16 cellular contexts compared by ENCODE assay signal in the genomic region with DNA sequence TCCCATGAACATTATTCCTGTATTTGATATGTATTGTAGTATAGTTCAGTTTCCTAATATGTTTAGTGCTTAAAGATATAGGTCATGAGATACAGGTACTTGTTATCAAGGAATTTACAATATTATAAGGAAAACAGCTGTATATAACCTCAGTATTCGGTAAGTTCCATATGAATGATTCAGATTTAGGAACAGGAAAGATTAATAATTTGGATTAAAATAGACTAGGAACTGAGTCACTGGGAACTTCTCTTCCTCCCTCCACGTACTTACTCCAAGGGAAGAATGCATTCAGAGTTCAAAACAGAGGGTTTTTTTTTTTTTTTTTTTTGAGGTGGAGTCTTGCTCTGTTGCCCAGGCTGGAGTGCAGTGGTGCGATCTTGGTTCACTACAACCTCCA.
"Had no signal": no experiment of that assay in that cellular context is flagged by ENCODE, and none has a peak within 500 bp of the region (broad histone marks: within the 10 kb centered on the region; RNA-seq: fewer than 3 reads in every experiment).

No MANE protein-coding gene starts in this region.

- H3K4me1 ChIP-seq: right lobe of liver, upper lobe of left lung had no signal

- ATAC-seq: activated CD8-positive, alpha-beta memory T cell treated with anti-CD3 and anti-CD28 coated beads, Interleukin-2, amount 10 ng/mL, durations not matched to agents 7 days and 5 days; activated naive CD4-positive, alpha-beta T cell treated with anti-CD3 and anti-CD28 coated beads, Interleukin-2, amount 50 U/mL, for 72 hours; right lobe of liver had no signal

- H3K36me3 ChIP-seq: right lobe of liver, upper lobe of left lung had no signal

- DNase-seq: activated CD4-positive, alpha-beta T cell treated with anti-CD3 and anti-CD28 coated beads for 1 hour; activated CD4-positive, alpha-beta T cell treated with anti-CD3 and anti-CD28 coated beads, Interleukin-2, amount 50 U/mL, for 48 hours; activated CD8-positive, alpha-beta memory T cell treated with anti-CD3 and anti-CD28 coated beads, Interleukin-2, amount 10 ng/mL, durations not matched to agents 7 days and 5 days; activated effector memory CD4-positive, alpha-beta T cell treated with anti-CD3 and anti-CD28 coated beads, Interleukin-2, amount 50 U/mL, for 16 hours; activated T-cell treated with anti-CD3 and anti-CD28 coated beads, Interleukin-2, amount 50 U/mL, for 24 hours; amniotic stem cell; hippocampal formation; midbrain; naive B cell; right lobe of liver; stimulated activated CD4-positive, alpha-beta T cell treated with anti-CD3 and anti-CD28 coated beads, Interleukin-12 subunit alpha, Interleukin-12 subunit beta, amount 100 ng/mL, for 4 hours; stimulated activated naive CD4-positive, alpha-beta T cell treated with Interleukin-2 at 50 U/mL for 16 hours; SW 1271; upper lobe of left lung had no signal

- H3K27me3 Mint-ChIP-seq: activated CD8-positive, alpha-beta memory T cell treated with anti-CD3 and anti-CD28 coated beads, Interleukin-2, amount 10 ng/mL, durations not matched to agents 7 days and 5 days; naive B cell had no signal

- H3K9me3 Mint-ChIP-seq: activated naive CD4-positive, alpha-beta T cell treated with anti-CD3 and anti-CD28 coated beads, Interleukin-2, amount 50 U/mL, for 72 hours; activated T-cell treated with anti-CD3 and anti-CD28 coated beads, Interleukin-2, amount 50 U/mL, for 24 hours had no signal

- H3K27ac ChIP-seq: right lobe of liver, upper lobe of left lung had no signal

- H3K27me3 ChIP-seq: right lobe of liver, upper lobe of left lung had no signal

- H3K9me3 ChIP-seq: right lobe of liver, upper lobe of left lung had no signal

- H3K27ac Mint-ChIP-seq: activated CD8-positive, alpha-beta memory T cell treated with anti-CD3 and anti-CD28 coated beads, Interleukin-2, amount 10 ng/mL, durations not matched to agents 7 days and 5 days; activated naive CD4-positive, alpha-beta T cell treated with anti-CD3 and anti-CD28 coated beads, Interleukin-2, amount 50 U/mL, for 72 hours; activated T-cell treated with anti-CD3 and anti-CD28 coated beads, Interleukin-2, amount 50 U/mL, for 24 hours; naive B cell had no signal

- H3K36me3 Mint-ChIP-seq: activated naive CD4-positive, alpha-beta T cell treated with anti-CD3 and anti-CD28 coated beads, Interleukin-2, amount 50 U/mL, for 72 hours had no signal

- H3K4me3 Mint-ChIP-seq: activated CD8-positive, alpha-beta memory T cell treated with anti-CD3 and anti-CD28 coated beads, Interleukin-2, amount 10 ng/mL, durations not matched to agents 7 days and 5 days; activated T-cell treated with anti-CD3 and anti-CD28 coated beads, Interleukin-2, amount 50 U/mL, for 24 hours; naive B cell had no signal

- H3K4me3 ChIP-seq: lung, right lobe of liver, upper lobe of left lung had no signal
